24 cellular contexts compared by ENCODE assay signal in the genomic region with DNA sequence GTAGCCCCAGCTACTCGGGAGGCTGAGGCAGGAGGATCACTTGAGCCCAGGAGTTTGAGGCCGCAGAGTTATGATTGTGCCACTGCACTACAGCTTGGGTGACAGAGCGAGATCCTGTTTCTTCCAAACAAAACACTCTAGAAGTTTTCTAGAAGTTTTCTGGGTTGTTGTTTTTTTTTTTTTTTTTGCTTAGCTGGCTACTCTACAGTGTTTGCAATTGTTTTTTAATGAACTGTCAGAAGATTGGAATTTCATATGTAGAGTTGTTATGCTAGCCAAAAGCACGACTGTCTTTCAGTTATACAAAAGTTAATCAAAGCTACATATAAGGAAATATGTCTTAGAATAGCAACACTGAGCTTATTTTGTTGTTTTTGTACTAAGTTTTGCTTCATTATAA. TPM values are rescaled to one million over a fixed set of nuclear protein-coding genes. Genes with fewer than 3 reads are reported as not detected.
DNase-seq lines count a peak whose midpoint lies in the region; ATAC-seq and TF ChIP-seq lines count a peak whose summit lies in the region.
"Had no signal": no experiment of that assay in that cellular context is flagged by ENCODE, and none has a peak within 500 bp of the region (broad histone marks: within the 10 kb centered on the region; RNA-seq: fewer than 3 reads in every experiment).

No MANE protein-coding gene starts in this region.

- TF ChIP-seq POLR2A in ovary (IDR thresholded peaks at IDR 0.05): no peak

- no peak for TF ChIP-seq CTCF in astrocyte of the spinal cord (IDR thresholded peaks at IDR 0.05; ENCODE audit: low read depth, low read length)
- no peak for TF ChIP-seq CTCF in fibroblast of the aortic adventitia (IDR thresholded peaks at IDR 0.05; ENCODE audit: insufficient read depth, low read length)
- no peak for TF ChIP-seq CTCF in ovary (IDR thresholded peaks at IDR 0.05)

- H3K4me3 ChIP-seq in astrocyte of the spinal cord (ENCODE audit: low read depth, low read length) (no peak overlapping the region), fibroblast of the aortic adventitia (ENCODE audit: low read depth, low read length) (no peak overlapping the region), ovary (no peak overlapping the region)
- H3K4me3 ChIP-seq: cardiac muscle cell, gastroesophageal sphincter, mucosa of descending colon, sigmoid colon, tibial artery had no signal

- DNase-seq in HCEC 1CT (peak; percentile 61), astrocyte of the spinal cord (ENCODE audit: low read depth, low spot score) (peak; percentile 39), fibroblast of the aortic adventitia (ENCODE audit: low read depth) (peak; percentile 46), posterior cingulate gyrus (no peak), ovary (no peak), T1000 (lab: John Stamatoyannopoulos, UW) (no peak)
- DNase-seq: activated CD4-positive, alpha-beta T cell treated with anti-CD3 and anti-CD28 coated beads for 4 hours; activated CD8-positive, alpha-beta memory T cell treated with anti-CD3 and anti-CD28 coated beads for 24 hours; activated gamma-delta T cell treated with Interleukin-2 at 50 U/mL for 16 hours; activated T-cell treated with anti-CD3 and anti-CD28 coated beads, Interleukin-2, amount 50 U/mL, for 1 hour; BE2C; H7; Kasumi-1; mucosa of descending colon; NCI-H1092 treated with DMSO at 0.1 percent for 48 hours; NCI-H187 treated with DMSO at 0.1 percent for 48 hours; NCI-H2227 treated with DMSO at 0.1 percent for 48 hours; sigmoid colon; stimulated activated naive CD8-positive, alpha-beta T cell treated with anti-CD3 and anti-CD28 coated beads, Interleukin-15, amount 100 ng/mL, for 72 hours; tibial artery had no signal

- no peak for TF ChIP-seq EP300 in ovary (IDR thresholded peaks at IDR 0.05)

- 69 to 75% (median 71%) methylated on average over 4 of the region's 4 CpGs for WGBS in ovary, 3 donors

- no peaks in the 10 kb centered on the region for H3K36me3 ChIP-seq in ovary
- H3K36me3 ChIP-seq: BE2C, cardiac muscle cell had no signal

- in situ Hi-C loops in astrocyte of the spinal cord (cut with HindIII; ENCODE audit: low sequenced_read_pairs): no loop called here

- peaks cover 1% of the 10 kb centered on the region for H3K4me1 ChIP-seq in ovary (ENCODE audit: insufficient read depth)
- H3K4me1 ChIP-seq: BE2C, parathyroid adenoma had no signal

- no peaks in the 10 kb centered on the region for H3K27me3 ChIP-seq in ovary
- H3K27me3 ChIP-seq: BE2C, cardiac muscle cell, gastroesophageal sphincter, sigmoid colon, tibial artery had no signal

- no peaks in the 10 kb centered on the region for H3K9me3 ChIP-seq in ovary
- H3K9me3 ChIP-seq: BE2C, mucosa of descending colon, tibial artery had no signal

- no peak overlapping the region for H3K27ac ChIP-seq in ovary
- H3K27ac ChIP-seq: cardiac muscle cell, gastroesophageal sphincter, parathyroid adenoma, sigmoid colon, tibial artery had no signal

- ATAC-seq in GM19397 (IDR thresholded peaks at IDR 0.05; ENCODE audit: unreplicated experiment): no peak
- ATAC-seq: gastroesophageal sphincter; mucosa of descending colon; stimulated activated naive CD8-positive, alpha-beta T cell treated with anti-CD3 and anti-CD28 coated beads, Interleukin-15, amount 100 ng/mL, for 72 hours had no signal

- intact Hi-C loops in posterior cingulate gyrus (cut with DNase I) (no loop called here), ovary (cut with DNase I) (no loop called here)

RNA-seq across cellular contexts. Expression of gene NEXN, which starts 30.9 kb away (rescaled TPM):
- 17.6 and 66.4 TPM in 2 replicates for total RNA-seq in fibroblast of the aortic adventitia (ENCODE audit: low replicate concordance)
- total RNA-seq in ovary: 10 to 100 TPM in 3 of 7 donors, 1 to 10 TPM in 4; 2.4 to 21.5 (median 8.7) TPM
- polyA plus RNA-seq in ovary: 10 to 100 TPM; 13.3 to 66.2 TPM

Comparison
In these comparisons a context has a peak if more than half of its experiments do, and no peak if none do; other contexts are left out.
1. DNase-seq: peak in HCEC 1CT (single experiment), astrocyte of the spinal cord (single experiment) and fibroblast of the aortic adventitia (single experiment); none in posterior cingulate gyrus (0 of 10), ovary (0 of 5) and T1000 (single experiment).